2 cellular contexts compared by ENCODE assay signal in genomic region chr2:112886291-112886690, GRCh38.
TF ChIP-seq lines count a peak whose summit lies in the region.

No MANE protein-coding gene starts in this region.

TF ChIP-seq in IMR-90, 13 proteins besides CTCF, POLR2A, EP300 and RAD21:
- no peak for TF ChIP-seq BHLHE40 (IDR thresholded peaks at IDR 0.05; ENCODE audit: low read depth, low read length)
- TF ChIP-seq MAFK (IDR thresholded peaks at IDR 0.05; ENCODE audit: low read depth, low read length) = no peak
- TF ChIP-seq RCOR1 (IDR thresholded peaks at IDR 0.05; ENCODE audit: insufficient replicate concordance, low read length) = no peak
- no peak for TF ChIP-seq CEBPB (IDR thresholded peaks at IDR 0.05; ENCODE audit: low read depth, low read length)
- no peak for TF ChIP-seq USF2 (IDR thresholded peaks at IDR 0.05; ENCODE audit: low read depth, low read length)

TF ChIP-seq in K562, 482 proteins besides CTCF, POLR2A, EP300 and RAD21:
- no peak for TF ChIP-seq ZBTB40 (IDR thresholded peaks at IDR 0.05)
- TF ChIP-seq ZBTB40 (CRISPR knock-in tag; IDR thresholded peaks at IDR 0.05) = no peak
- no peak for TF ChIP-seq HEY1 (CRISPR knock-in tag; IDR thresholded peaks at IDR 0.05; ENCODE audit: borderline replicate concordance)
- TF ChIP-seq MLLT1 (IDR thresholded peaks at IDR 0.05) = no peak
- no peak for TF ChIP-seq ZNF124 (CRISPR knock-in tag; IDR thresholded peaks at IDR 0.05)
- 0 out of 2 replicates have a peak, but pooled peaks have one; percentile 18 for TF ChIP-seq CBFA2T2 (conservative IDR thresholded peaks at IDR 0.05)
- TF ChIP-seq POLR2AphosphoS5 (IDR thresholded peaks at IDR 0.05; ENCODE audit: control insufficient read depth, insufficient read depth, low read depth, low read length) = no peak
- TF ChIP-seq TCF3 (CRISPR knock-in tag; IDR thresholded peaks at IDR 0.05) = no peak
